ENCODE assay signal across 28 cellular contexts in the genomic region with DNA sequence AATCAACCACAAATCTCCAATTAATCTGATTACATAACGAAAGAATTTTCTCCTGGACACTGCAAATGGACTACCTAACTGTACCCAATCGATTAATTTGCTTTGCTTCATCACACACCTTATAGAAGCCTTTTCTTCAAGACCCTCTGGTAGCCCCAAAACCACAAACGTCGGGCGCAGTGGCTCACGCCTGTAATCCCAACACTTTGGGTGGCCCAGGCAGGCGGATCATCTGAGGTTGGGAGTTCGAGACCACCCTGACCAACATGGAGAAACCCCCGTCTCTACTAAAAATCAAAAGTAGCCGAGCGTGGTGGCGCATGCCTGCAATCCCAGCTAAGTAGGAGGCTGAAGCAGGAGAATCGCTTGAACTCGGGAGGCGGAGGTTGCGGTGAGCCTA. TPM values are rescaled to one million over a fixed set of nuclear protein-coding genes. Genes with fewer than 3 reads are reported as not detected.
DNase-seq lines count a peak whose midpoint lies in the region; ATAC-seq, FAIRE-seq and TF ChIP-seq lines count a peak whose summit lies in the region.
"Had no signal": no experiment of that assay in that cellular context is flagged by ENCODE, and none has a peak within 500 bp of the region (broad histone marks: within the 10 kb centered on the region; RNA-seq: fewer than 3 reads in every experiment).

No MANE protein-coding gene starts in this region.

- H3K9me3 Mint-ChIP-seq in activated naive CD4-positive, alpha-beta T cell treated with anti-CD3 and anti-CD28 coated beads, Interleukin-2, amount 10 ng/mL, durations not matched to agents 7 days and 5 days, result peaks cover 19% of the 10 kb centered on the region
- H3K9me3 Mint-ChIP-seq in activated naive CD4-positive, alpha-beta T cell treated with anti-CD3 and anti-CD28 coated beads, Interleukin-2, amount 50 U/mL, for 72 hours, result peaks cover 9 to 21% of the 10 kb centered on the region in 2 donors

- TF ChIP-seq EP300 in K562 (IDR thresholded peaks at IDR 0.05; ENCODE audit: low read length), result no peak

- intact Hi-C loops in K562 (cut with micrococcal nuclease), result loop anchor here (5.0 kb wide), 1 partner anchor 140 kb away; no protein-coding TSS in a partner anchor

- no peak for DNase-seq in activated naive CD4-positive, alpha-beta T cell treated with anti-CD3 and anti-CD28 coated beads, Interleukin-2, amount 10 ng/mL, durations not matched to agents 7 days and 5 days
- DNase-seq in activated naive CD4-positive, alpha-beta T cell treated with anti-CD3 and anti-CD28 coated beads, Interleukin-2, amount 50 U/mL, for 72 hours (ENCODE audit: low spot score in 2 of 2), result no peak
- DNase-seq in K562 (ENCODE audit: extremely low read depth in 1 of 4, low spot score in 3 of 4), result no peak
- DNase-seq in NCI-H226, result no peak
- DNase-seq: 8988T; activated CD4-positive, alpha-beta T cell treated with anti-CD3 and anti-CD28 coated beads for 48 hours; DMS153; immature natural killer cell; Karpas-422; midbrain; naive thymus-derived CD8-positive, alpha-beta T cell; NCI-H1694 treated with DMSO at 0.1 percent for 48 hours; NCI-H526; stimulated activated CD4-positive, alpha-beta T cell treated with anti-CD3 and anti-CD28 coated beads, Interleukin-15, amount 100 ng/mL, for 24 hours; T-helper 2 cell had no signal

- WGBS in K562 (ENCODE audit: insufficient coverage, low coverage, missing lambda C conversion rate), result 50% methylated on average over 11 of the region's 16 CpGs
- 90 to 93% methylated on average over 10 to 16 of the region's 16 CpGs for WGBS in mesodermal cell (ENCODE audit: insufficient coverage in 2 of 2), 2 experiments

- no peak for TF ChIP-seq RAD21 in K562 (CRISPR knock-in tag; conservative IDR thresholded peaks at IDR 0.05 in 1 of 2, IDR thresholded peaks at IDR 0.05 in 1 of 2)

- no peak overlapping the region for H2AFZ ChIP-seq in K562 (ENCODE audit: low read depth, low read length)

- no TSS peak for BruUV-seq in K562 (replicated peaks; lab: Mats Ljungman, UMichigan)

- H3K27ac ChIP-seq in K562 (ENCODE audit: extremely low read depth, low read depth, low read length) (peak overlapping the region; percentile 73), mesodermal cell (ENCODE audit: low read depth, low read length, severe bottlenecking) (no peak overlapping the region)
- H3K27ac ChIP-seq: ascending aorta, dorsolateral prefrontal cortex, left lung, parathyroid adenoma had no signal

- POLR2A ChIA-PET in K562 (lab: Yijun Ruan, JAX), result interaction anchor here (1.0 kb wide), 1 partner anchor 12 kb away, joined by 4 read pairs; no protein-coding TSS in a partner anchor

- H3K9me3 ChIP-seq in K562 (replicated peaks; ENCODE audit: control insufficient read depth, insufficient read depth, low read depth, low read length) (peaks cover 2% of the 10 kb centered on the region), mesodermal cell (ENCODE audit: control insufficient read depth, low read length) (peaks cover 16% of the 10 kb centered on the region)

- no peak for ATAC-seq in activated naive CD4-positive, alpha-beta T cell treated with anti-CD3 and anti-CD28 coated beads, Interleukin-2, amount 50 U/mL, for 72 hours
- ATAC-seq in K562 (no peak), GM21515 (IDR thresholded peaks at IDR 0.05; ENCODE audit: unreplicated experiment) (no peak), GM21367 (IDR thresholded peaks at IDR 0.05; ENCODE audit: unreplicated experiment) (no peak), HG02678 (IDR thresholded peaks at IDR 0.05; ENCODE audit: unreplicated experiment) (no peak)
- ATAC-seq: sciatic nerve had no signal

- peak overlapping the region; percentile 3 for H3K4me3 Mint-ChIP-seq in activated naive CD4-positive, alpha-beta T cell treated with anti-CD3 and anti-CD28 coated beads, Interleukin-2, amount 10 ng/mL, durations not matched to agents 7 days and 5 days

- peaks cover 47% of the 10 kb centered on the region for H3K79me2 ChIP-seq in K562 (ENCODE audit: control insufficient read depth, insufficient read depth, low read length)
- H3K79me2 ChIP-seq: parathyroid adenoma had no signal

- H3K27me3 Mint-ChIP-seq in activated naive CD4-positive, alpha-beta T cell treated with anti-CD3 and anti-CD28 coated beads, Interleukin-2, amount 10 ng/mL, durations not matched to agents 7 days and 5 days, result peaks cover 7% of the 10 kb centered on the region

- H3K9me1 ChIP-seq in K562 (ENCODE audit: control insufficient read depth, insufficient read depth, low read length), result no peaks in the 10 kb centered on the region

- peak overlapping the region; percentile 66 to 91 for H3K9ac ChIP-seq in K562 (ENCODE audit: insufficient read depth in 1 of 2, low read depth in 2 of 2, low read length in 2 of 2)
- H3K9ac ChIP-seq: parathyroid adenoma had no signal

- peaks cover 12% of the 10 kb centered on the region for H3K36me3 Mint-ChIP-seq in activated naive CD4-positive, alpha-beta T cell treated with anti-CD3 and anti-CD28 coated beads, Interleukin-2, amount 10 ng/mL, durations not matched to agents 7 days and 5 days
- peaks cover 23 to 41% of the 10 kb centered on the region in 2 donors for H3K36me3 Mint-ChIP-seq in activated naive CD4-positive, alpha-beta T cell treated with anti-CD3 and anti-CD28 coated beads, Interleukin-2, amount 50 U/mL, for 72 hours

- in situ Hi-C loops in K562 (cut with MboI), result no loop called here

- no peak for TF ChIP-seq POLR2A in K562 (conservative IDR thresholded peaks at IDR 0.05)

- H4K20me1 ChIP-seq in K562 (replicated peaks; ENCODE audit: control insufficient read depth, insufficient read depth, low read length), result no peaks in the 10 kb centered on the region

- H3K27me3 ChIP-seq in K562 (ENCODE audit: control insufficient read depth in 2 of 2, insufficient read depth in 2 of 2, low read length in 2 of 2), result no peaks in the 10 kb centered on the region
- H3K27me3 ChIP-seq: ascending aorta had no signal

- TF ChIP-seq CTCF in K562 (IDR thresholded peaks at IDR 0.05 in 2 of 3, conservative IDR thresholded peaks at IDR 0.05 in 1 of 3; ENCODE audit: insufficient read depth in 2 of 3, low read depth in 1 of 3, low read length in 3 of 3), result no peak

- H3K27ac Mint-ChIP-seq in activated naive CD4-positive, alpha-beta T cell treated with anti-CD3 and anti-CD28 coated beads, Interleukin-2, amount 10 ng/mL, durations not matched to agents 7 days and 5 days, result no peak overlapping the region
- H3K27ac Mint-ChIP-seq in activated naive CD4-positive, alpha-beta T cell treated with anti-CD3 and anti-CD28 coated beads, Interleukin-2, amount 50 U/mL, for 72 hours, result no peak overlapping the region
- H3K27ac Mint-ChIP-seq: activated naive CD4-positive, alpha-beta T cell treated with anti-CD3 and anti-CD28 coated beads, Interleukin-2, amount 50 U/mL, for 24 hours; immature natural killer cell; stimulated activated naive CD8-positive, alpha-beta T cell treated with anti-CD3 and anti-CD28 coated beads, Interleukin-15, Interleukin-2, amounts not matched to agents 100 ng/mL and 50 ng/mL, for 24 hours had no signal

- CTCF ChIA-PET in activated naive CD4-positive, alpha-beta T cell treated with anti-CD3 and anti-CD28 coated beads, Interleukin-2, amount 10 ng/mL, durations not matched to agents 7 days and 5 days (lab: Charles Lee), result no interaction called here
- CTCF ChIA-PET in K562 (lab: Yijun Ruan, JAX; ENCODE audit: low intra/inter-chr PET ratio), result no interaction called here

- H3K4me1 ChIP-seq in K562 (replicated peaks in 1 of 2; ENCODE audit: control insufficient read depth in 2 of 2, insufficient read depth in 2 of 2, low read length in 2 of 2) (peaks cover 8 to 14% of the 10 kb centered on the region in 2 experiments; a peak in 4 of 5 replicates), mesodermal cell (ENCODE audit: control insufficient read depth, insufficient read depth, low read length, poor library complexity, severe bottlenecking) (no peaks in the 10 kb centered on the region)
- H3K4me1 ChIP-seq: ascending aorta, left lung, parathyroid adenoma had no signal

- H3K36me3 ChIP-seq in K562 (ENCODE audit: control insufficient read depth, insufficient read depth, low read length), result no peaks in the 10 kb centered on the region
- H3K36me3 ChIP-seq in mesodermal cell (ENCODE audit: control insufficient read depth, insufficient read depth, low read length), result peaks cover 18% of the 10 kb centered on the region
- H3K36me3 ChIP-seq: ascending aorta, left lung had no signal

- H3K4me1 Mint-ChIP-seq in activated naive CD4-positive, alpha-beta T cell treated with anti-CD3 and anti-CD28 coated beads, Interleukin-2, amount 10 ng/mL, durations not matched to agents 7 days and 5 days, result peaks cover 8% of the 10 kb centered on the region
- H3K4me1 Mint-ChIP-seq: central memory CD8-positive, alpha-beta T cell had no signal

- peak overlapping the region; percentile 60; the same call in 1 of the 2 replicates for H3K4me2 ChIP-seq in K562 (ENCODE audit: insufficient read depth, low read length)

- H3K4me3 ChIP-seq in K562 (peak overlapping the region; percentile 61), mesodermal cell (ENCODE audit: extremely low read depth, insufficient read depth, low read length, poor library complexity, severe bottlenecking) (peak overlapping the region; percentile 67)

- no peak for FAIRE-seq in K562 (lab: Jason Lieb, UNC)
- FAIRE-seq: G401.6 had no signal

TF ChIP-seq in K562, 482 proteins besides CTCF, POLR2A, EP300 and RAD21 (continues in another document):
- TF ChIP-seq RAD51 (IDR thresholded peaks at IDR 0.05; ENCODE audit: borderline replicate concordance, low read depth), result no peak

RNA-seq across cellular contexts. Expression of a gene that starts 42.9 kb away (rescaled TPM):
- 10 to 100 TPM in 1 of 2 donors, 1 to 10 TPM in 1; 9.1 to 10.3 TPM for total RNA-seq in activated naive CD4-positive, alpha-beta T cell treated with anti-CD3 and anti-CD28 coated beads, Interleukin-2, amount 50 U/mL, for 72 hours
- 24.0 and 29.1 TPM in 2 replicates for total RNA-seq in K562 (2011; cell fraction: chromatin; rRNA removed; ENCODE audit: low replicate concordance)
- 29.0 and 42.2 TPM in 2 replicates for total RNA-seq in K562 (2011; cell fraction: nucleolus; rRNA removed)
- total RNA-seq in K562 (2011; cell fraction: nucleoplasm; rRNA removed), result 33.7 and 35.3 TPM in 2 replicates
- total RNA-seq in K562 (2014; rRNA removed) (10.5 and 11.4 TPM in 2 replicates), K562 (2014; rRNA removed; fragmentation: Illumina TruSeq; extraction: Trizol) (15.1 and 18.1 TPM in 2 replicates), K562 (2015; rRNA removed; fragmentation: Illumina TruSeq; extraction: Trizol) (16.3 and 16.6 TPM in 2 replicates), K562 (2021) (11.4 and 12.3 TPM in 2 replicates)
- polyA plus RNA-seq in K562 (2011; rRNA removed) (13.8 and 17.1 TPM in 2 replicates), K562 (2014; fragmentation: Illumina TruSeq; extraction: Trizol) (17.1 and 18.4 TPM in 2 replicates), K562 (2014; fragmentation: Nextera tagmentation; extraction: Ambion mirVana) (10 to 100 TPM; 16.5 to 24.5 TPM), K562 (2014; rRNA removed) (14.9 and 21.2 TPM in 2 replicates)
- polyA plus RNA-seq in K562 (2011; cell fraction: cytosol; rRNA removed), result 21.8 and 24.0 TPM in 2 replicates
- 15.4 and 17.2 TPM in 2 replicates for polyA plus RNA-seq in K562 (2011; cell fraction: nucleus; rRNA removed)
- 9.6 and 15.7 TPM in 2 replicates for polyA plus RNA-seq in K562 (2012)
- polyA minus RNA-seq in K562 (2011; rRNA and poly(A)+ RNA removed), result 16.3 and 26.6 TPM in 2 replicates
- polyA minus RNA-seq in K562 (2011; cell fraction: cytosol; rRNA and poly(A)+ RNA removed), result 8.4 and 13.1 TPM in 2 replicates
- 18.8 and 34.4 TPM in 2 replicates for polyA minus RNA-seq in K562 (2011; cell fraction: nucleus; rRNA and poly(A)+ RNA removed)
- 6.7 TPM for polyA plus RNA-seq in mesodermal cell (2013, experiment 1 of 2)
- 6.7 TPM for polyA plus RNA-seq in mesodermal cell (2013, experiment 2 of 2)
